17 cellular contexts compared by ENCODE assay signal in genomic region chr14:52522033-52522432, GRCh38. TPM values are rescaled to one million over a fixed set of nuclear protein-coding genes. Genes with fewer than 3 reads are reported as not detected.
DNase-seq lines count a peak whose midpoint lies in the region; ATAC-seq and TF ChIP-seq lines count a peak whose summit lies in the region.
"Had no signal": no experiment of that assay in that cellular context is flagged by ENCODE, and none has a peak within 500 bp of the region (broad histone marks: within the 10 kb centered on the region; RNA-seq: fewer than 3 reads in every experiment).

No MANE protein-coding gene starts in this region.

- peak overlapping the region; percentile 47 for H3K27ac ChIP-seq in 22Rv1
- H3K27ac ChIP-seq in hepatocyte = no peak overlapping the region
- no peak overlapping the region for H3K27ac ChIP-seq in RWPE1
- H3K27ac ChIP-seq: BLaER1 treated with 17β-estradiol and CSF1 and Interleukin-3, amounts not matched to agents 10 nM and 100 nM; GM23248 had no signal

- no peaks in the 10 kb centered on the region for H3K27me3 Mint-ChIP-seq in progenitor cell of endocrine pancreas
- H3K27me3 Mint-ChIP-seq: B cell; CD4-positive, CD25-positive, alpha-beta regulatory T cell; CD8-positive, alpha-beta memory T cell had no signal

- H3K4me1 ChIP-seq in hepatocyte (ENCODE audit: insufficient read depth) = no peaks in the 10 kb centered on the region
- H3K4me1 ChIP-seq: BLaER1 treated with 17β-estradiol and CSF1 and Interleukin-3, amounts not matched to agents 10 nM and 100 nM; HAP-1 had no signal

- POLR2A ChIA-PET in RWPE1 (lab: Yijun Ruan, JAX; ENCODE audit: low non-redundant PET) = no interaction called here

- ATAC-seq in GM21825 (IDR thresholded peaks at IDR 0.05; ENCODE audit: unreplicated experiment) = no peak

- no peak overlapping the region for H3K4me3 Mint-ChIP-seq in progenitor cell of endocrine pancreas (ENCODE audit: low read depth)
- H3K4me3 Mint-ChIP-seq: B cell; CD4-positive, CD25-positive, alpha-beta regulatory T cell; CD8-positive, alpha-beta memory T cell had no signal

- H3K79me2 ChIP-seq in hepatocyte = no peaks in the 10 kb centered on the region

- TF ChIP-seq CTCF in 22Rv1 (IDR thresholded peaks at IDR 0.05) (no peak), hepatocyte (IDR thresholded peaks at IDR 0.05; ENCODE audit: poor library complexity) (no peak), progenitor cell of endocrine pancreas (IDR thresholded peaks at IDR 0.05; ENCODE audit: unreplicated experiment) (no peak), RWPE1 (conservative IDR thresholded peaks at IDR 0.05; ENCODE audit: low read depth) (no peak)

- no peaks in the 10 kb centered on the region for H3K27me3 ChIP-seq in hepatocyte
- H3K27me3 ChIP-seq: BLaER1 treated with 17β-estradiol and CSF1 and Interleukin-3, amounts not matched to agents 10 nM and 100 nM had no signal

- H2AFZ ChIP-seq in hepatocyte = no peak overlapping the region
- H2AFZ ChIP-seq: GM23248 had no signal

- no peaks in the 10 kb centered on the region for H3K9me2 ChIP-seq in hepatocyte (replicated peaks; ENCODE audit: insufficient read depth)

- CTCF ChIA-PET in RWPE1 (lab: Yijun Ruan, JAX) = no interaction called here

- DNase-seq in NCI-H69 (lab: John Stamatoyannopoulos, UW) = peak; percentile 21
- DNase-seq in hepatocyte (ENCODE audit: low spot score) = no peak
- no peak for DNase-seq in progenitor cell of endocrine pancreas (ENCODE audit: low spot score, unreplicated experiment)
- no peak for DNase-seq in NK-92 (lab: John Stamatoyannopoulos, UW; ENCODE audit: unreplicated experiment)
- no peak for DNase-seq in RWPE1 (ENCODE audit: low spot score)
- DNase-seq: CD4-positive, CD25-positive, alpha-beta regulatory T cell; CD8-positive, alpha-beta memory T cell; COR-L47; DMS 273 treated with DMSO at 0.1 percent for 48 hours; DMS53; GM23248; IMR-90 had no signal

- H3K36me3 Mint-ChIP-seq in progenitor cell of endocrine pancreas (ENCODE audit: insufficient read depth) = peaks cover 4% of the 10 kb centered on the region

- H3K36me3 ChIP-seq in hepatocyte (replicated peaks; ENCODE audit: insufficient read depth, low read depth) = no peaks in the 10 kb centered on the region
- H3K36me3 ChIP-seq: HAP-1 had no signal

- peak overlapping the region; percentile 1 for H3K4me2 ChIP-seq in hepatocyte
- H3K4me2 ChIP-seq: BLaER1 treated with 17β-estradiol and CSF1 and Interleukin-3, amounts not matched to agents 10 nM and 100 nM had no signal

- H4K20me1 ChIP-seq in hepatocyte (ENCODE audit: insufficient read depth, poor library complexity, severe bottlenecking) = no peaks in the 10 kb centered on the region
- H4K20me1 ChIP-seq: BLaER1 treated with 17β-estradiol and CSF1 and Interleukin-3, amounts not matched to agents 10 nM and 100 nM had no signal

- H3K4me1 Mint-ChIP-seq in progenitor cell of endocrine pancreas (ENCODE audit: low read depth) = peaks cover 14% of the 10 kb centered on the region
- H3K4me1 Mint-ChIP-seq: B cell; CD8-positive, alpha-beta memory T cell had no signal

- H3K27ac Mint-ChIP-seq in progenitor cell of endocrine pancreas = peak overlapping the region; percentile 59
- H3K27ac Mint-ChIP-seq: B cell; CD4-positive, CD25-positive, alpha-beta regulatory T cell; CD8-positive, alpha-beta memory T cell had no signal

- WGBS in hepatocyte (ENCODE audit: low lambda C conversion rate, missing lambda C conversion rate) = 20% methylated on average over 1 of the region's 1 CpG

- no peaks in the 10 kb centered on the region for H3K9me3 ChIP-seq in hepatocyte (ENCODE audit: low read depth)
- H3K9me3 ChIP-seq: BLaER1 treated with 17β-estradiol and CSF1 and Interleukin-3, amounts not matched to agents 10 nM and 100 nM; HAP-1 had no signal

- H3K4me3 ChIP-seq in hepatocyte = no peak overlapping the region
- H3K4me3 ChIP-seq: BLaER1 treated with 17β-estradiol and CSF1 and Interleukin-3, amounts not matched to agents 10 nM and 100 nM; GM23248; HAP-1 had no signal

- no peaks in the 10 kb centered on the region for H3K9me3 Mint-ChIP-seq in progenitor cell of endocrine pancreas (ENCODE audit: low read depth)
- H3K9me3 Mint-ChIP-seq: CD4-positive, CD25-positive, alpha-beta regulatory T cell; CD8-positive, alpha-beta memory T cell had no signal

RNA-seq across cellular contexts. Expression of gene TXNDC16, which starts 30.3 kb away (rescaled TPM):
- 14.2 and 14.5 TPM in 2 replicates for total RNA-seq in hepatocyte
- 5.0 and 7.0 TPM in 2 replicates for polyA plus RNA-seq in hepatocyte
- total RNA-seq in progenitor cell of endocrine pancreas = 18.9 and 25.0 TPM in 2 replicates

RNA-seq across cellular contexts. Expression of gene GPR137C, which starts 30.6 kb away (rescaled TPM):
- 1.8 and 2.5 TPM in 2 replicates for total RNA-seq in hepatocyte
- 1.3 and 1.7 TPM in 2 replicates for polyA plus RNA-seq in hepatocyte
- 8.7 and 10.1 TPM in 2 replicates for total RNA-seq in progenitor cell of endocrine pancreas
- polyA plus RNA-seq: CD8-positive, alpha-beta memory T cell had no signal
